8 cellular contexts compared by ENCODE assay signal in genomic region chr9:120713257-120714087, GRCh38. TPM values are rescaled to one million over a fixed set of nuclear protein-coding genes. Genes with fewer than 3 reads are reported as not detected.
DNase-seq lines count a peak whose midpoint lies in the region; ATAC-seq and TF ChIP-seq lines count a peak whose summit lies in the region.

No MANE protein-coding gene starts in this region.

- no peaks in the 10 kb centered on the region for H3K27me3 ChIP-seq in AG04450 (ENCODE audit: control insufficient read depth, insufficient read depth, low read length)

- H3K4me1 Mint-ChIP-seq in activated B cell treated with CpG ODN at 0.5 μM for 24 hours = peaks cover 40% of the 10 kb centered on the region
- H3K4me1 Mint-ChIP-seq in endothelial cell (ENCODE audit: unreplicated experiment) = peaks cover 3% of the 10 kb centered on the region
- peaks cover 19 to 49% (median 27%) of the 10 kb centered on the region in 3 donors for H3K4me1 Mint-ChIP-seq in naive B cell

- H3K27me3 Mint-ChIP-seq in activated B cell treated with CpG ODN at 0.5 μM for 24 hours (no peaks in the 10 kb centered on the region), endothelial cell (ENCODE audit: unreplicated experiment) (peaks cover 3% of the 10 kb centered on the region), naive B cell (no peaks in the 10 kb centered on the region)

- H3K9me3 Mint-ChIP-seq in activated B cell treated with CpG ODN at 0.5 μM for 24 hours (no peaks in the 10 kb centered on the region), endothelial cell (ENCODE audit: unreplicated experiment) (no peaks in the 10 kb centered on the region), naive B cell (no peaks in the 10 kb centered on the region)

- no peak for DNase-seq in AG04450 (ENCODE audit: low read depth, low spot score)
- DNase-seq in HEK293T (ENCODE audit: extremely low spot score) = peak; percentile 16
- peak; percentile 30 for DNase-seq in activated B cell treated with CpG ODN at 0.5 μM for 24 hours
- peak; percentile 11 for DNase-seq in endothelial cell (ENCODE audit: low spot score)
- DNase-seq in naive B cell = peak; percentile 27
- no peak for DNase-seq in putamen (ENCODE audit: low spot score)
- DNase-seq in dedifferentiated amniotic fluid mesenchymal stem cell (ENCODE audit: extremely low spot score) = no peak

- CTCF ChIA-PET in AG04450 (lab: Charles Lee) (no interaction called here), HEK293T (lab: Yijun Ruan, JAX) (no interaction called here), activated B cell treated with CpG ODN at 0.5 μM for 24 hours (lab: Charles Lee) (no interaction called here)

- peak overlapping the region; percentile 77 for H3K4me3 ChIP-seq in AG04450 (ENCODE audit: low read depth, low read length)

- intact Hi-C loops in activated B cell treated with CpG ODN at 0.5 μM for 24 hours (cut with micrococcal nuclease) = loop anchor here (1.0 to 5.0 kb wide), 9 partner anchors 21 to 657 kb away; partner anchors contain the start of genes CDK5RAP2, FBXW2, PSMD5 and RAB14

- TF ChIP-seq CTCF in AG04450 (IDR thresholded peaks at IDR 0.05; ENCODE audit: low read depth, low read length) (no peak), activated B cell treated with CpG ODN at 0.5 μM for 24 hours (IDR thresholded peaks at IDR 0.05) (no peak), endothelial cell (IDR thresholded peaks at IDR 0.05; ENCODE audit: unreplicated experiment) (peak; percentile 14)

- H3K27ac ChIP-seq in AG04450 (ENCODE audit: low read depth, low read length) = no peak overlapping the region

- H3K4me3 Mint-ChIP-seq in activated B cell treated with CpG ODN at 0.5 μM for 24 hours (peak overlapping the region; percentile 90), endothelial cell (ENCODE audit: unreplicated experiment) (peak overlapping the region; percentile 89), naive B cell (peak overlapping the region; percentile 90 to 98 (median 95))

- H3K27ac Mint-ChIP-seq in activated B cell treated with CpG ODN at 0.5 μM for 24 hours (peak overlapping the region; percentile 86), endothelial cell (ENCODE audit: unreplicated experiment) (no peak overlapping the region), naive B cell (peak overlapping the region; percentile 35 to 92 (median 87))

- ATAC-seq in activated B cell treated with CpG ODN at 0.5 μM for 24 hours (ENCODE audit: low read depth) (no peak), naive B cell (ENCODE audit: low read depth in 2 of 2) (no peak), HG03108 (IDR thresholded peaks at IDR 0.05; ENCODE audit: unreplicated experiment) (no peak)

- POLR2A ChIA-PET in AG04450 (lab: Yijun Ruan, JAX) (interaction anchor here (1.1 kb wide), 1 partner anchor 17 kb away, joined by 3 read pairs; no protein-coding TSS in a partner anchor), HEK293T (lab: Yijun Ruan, JAX) (no interaction called here), activated B cell treated with CpG ODN at 0.5 μM for 24 hours (lab: Charles Lee) (interaction anchor here (2.0 kb wide), 1 partner anchor 80 kb away, joined by 15 read pairs; the partner anchor contains the start of gene FBXW2)

- no peaks in the 10 kb centered on the region for H3K9me3 ChIP-seq in AG04450 (ENCODE audit: control insufficient read depth, insufficient read depth, low read length)

- H3K36me3 Mint-ChIP-seq in activated B cell treated with CpG ODN at 0.5 μM for 24 hours (ENCODE audit: low read depth) (peaks cover 6% of the 10 kb centered on the region), endothelial cell (ENCODE audit: low read depth, unreplicated experiment) (no peaks in the 10 kb centered on the region), naive B cell (no peaks in the 10 kb centered on the region)

TF ChIP-seq in HEK293T, 16 proteins besides CTCF, POLR2A, EP300 and RAD21:
- TF ChIP-seq ARNT (IDR thresholded peaks at IDR 0.05) = no peak
- peak; percentile 37; the same call in 1 of the 2 replicates for TF ChIP-seq L3MBTL2 (conservative IDR thresholded peaks at IDR 0.05)

RNA-seq across cellular contexts. Expression of gene MEGF9, which starts 0.8 kb away (rescaled TPM):
- polyA plus RNA-seq in AG04450 (2011; rRNA removed) (11.4 and 12.9 TPM in 2 replicates), naive B cell (ENCODE audit: low read depth in 6 of 6) (1 to 10 TPM; 4.4 to 5.6 (median 5.0) TPM)
- polyA minus RNA-seq in AG04450 (2011; rRNA and poly(A)+ RNA removed) = 8.2 and 11.6 TPM in 2 replicates
- total RNA-seq in activated B cell treated with CpG ODN at 0.5 μM for 24 hours (8.5 and 9.0 TPM in 2 replicates), endothelial cell (ENCODE audit: unreplicated experiment) (2.6 TPM)

Comparison
In these comparisons a context has a peak if more than half of its experiments do, and no peak if none do; other contexts are left out.
1. DNase-seq: peak in HEK293T (single experiment), activated B cell treated with CpG ODN at 0.5 μM for 24 hours (single experiment), endothelial cell (single experiment) and naive B cell (single experiment); none in AG04450 (single experiment), putamen (single experiment) and dedifferentiated amniotic fluid mesenchymal stem cell (single experiment).
2. Peak in every context shown above with its lines, with median percentiles within 50 percentile points of each other: H3K4me3 Mint-ChIP-seq.